In the genomic region with DNA sequence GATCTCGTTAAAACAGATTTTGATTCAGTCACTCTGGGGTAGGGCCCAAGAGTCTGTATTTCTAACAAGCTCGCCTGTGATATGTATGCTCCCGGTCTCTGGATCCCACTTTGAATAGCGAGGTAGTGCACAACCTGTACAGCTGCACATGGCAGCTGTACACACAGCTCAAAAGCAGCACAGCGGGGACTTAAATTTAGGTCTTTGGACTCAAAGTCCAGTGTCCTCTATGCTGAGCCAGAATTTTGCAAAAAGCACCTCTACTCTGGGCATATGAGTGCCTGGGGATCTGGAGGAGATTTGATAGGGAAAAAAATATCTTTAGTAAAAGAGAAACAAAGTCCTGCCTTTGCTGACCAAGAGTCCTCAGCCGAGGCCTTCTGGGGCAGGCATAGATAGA, we compare ENCODE assay signal across 10 cellular contexts.
"Had no signal": no experiment of that assay in that cellular context is flagged by ENCODE, and none has a peak within 500 bp of the region (broad histone marks: within the 10 kb centered on the region; RNA-seq: fewer than 3 reads in every experiment).

No MANE protein-coding gene starts in this region.

- ATAC-seq: esophagus mucosa; stimulated activated naive CD8-positive, alpha-beta T cell treated with anti-CD3 and anti-CD28 coated beads, Interleukin-15, Interleukin-2, amounts not matched to agents 100 U/mL and 50 U/mL, for 24 hours had no signal

- H3K27ac ChIP-seq: right atrium auricular region had no signal

- H3K9me3 ChIP-seq: right atrium auricular region, upper lobe of left lung had no signal

- DNase-seq: activated CD4-positive, alpha-beta T cell treated with anti-CD3 and anti-CD28 coated beads for 1 hour; activated CD4-positive, alpha-beta T cell treated with anti-CD3 and anti-CD28 coated beads, Interleukin-2, amount 50 U/mL, for 48 hours; activated naive CD4-positive, alpha-beta T cell treated with anti-CD3 and anti-CD28 coated beads, Interleukin-2, amount 50 U/mL, for 16 hours; naive B cell; stimulated activated CD4-positive, alpha-beta T cell treated with anti-CD3 and anti-CD28 coated beads, Interleukin-4, amount 100 ng/mL, for 4 hours; stimulated activated CD8-positive, alpha-beta memory T cell treated with anti-CD3 and anti-CD28 coated beads, Interleukin-4, amount 100 ng/mL, for 48 hours; stimulated activated naive CD8-positive, alpha-beta T cell treated with anti-CD3 and anti-CD28 coated beads, Interleukin-15, Interleukin-2, amounts not matched to agents 100 U/mL and 50 U/mL, for 24 hours had no signal

- H3K27me3 ChIP-seq: right atrium auricular region, upper lobe of left lung had no signal

- H3K4me3 Mint-ChIP-seq: naive B cell had no signal

- H3K27me3 Mint-ChIP-seq: naive B cell had no signal

- H3K9me3 Mint-ChIP-seq: naive B cell had no signal

- H3K4me3 ChIP-seq: right atrium auricular region, upper lobe of left lung had no signal
